ENCODE assay signal across 2 cellular contexts in the genomic region with DNA sequence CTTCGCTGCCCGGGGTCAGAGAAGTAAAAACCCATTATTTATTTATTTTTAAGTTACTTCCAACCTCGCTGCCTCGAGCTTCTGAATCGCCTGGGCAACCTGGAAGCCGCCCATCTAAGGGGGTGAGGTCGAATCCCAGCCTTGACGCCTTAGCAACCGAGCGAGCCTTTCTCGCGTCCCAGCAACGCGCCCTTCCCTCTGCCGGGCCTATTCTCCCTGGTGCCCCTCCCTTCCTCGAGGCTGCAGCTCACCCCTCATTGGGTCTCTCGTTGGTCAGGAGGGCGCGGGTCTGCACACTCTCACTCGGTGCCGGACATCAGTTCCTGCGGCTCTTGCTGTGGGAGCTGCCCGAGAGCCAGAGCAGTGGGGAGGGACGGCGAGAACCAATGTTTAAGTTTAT.
TF ChIP-seq lines count a peak whose summit lies in the region.

Gene CCDC81 (plus strand): TSS at position 302 of the 400 bp plus-strand sequence. CDS start 277 bp downstream, outside the sequence.

TF ChIP-seq in IMR-90, 13 proteins besides CTCF, POLR2A, EP300 and RAD21:
- no peak for TF ChIP-seq BHLHE40 (IDR thresholded peaks at IDR 0.05; ENCODE audit: low read depth, low read length)
- TF ChIP-seq RFX5 (IDR thresholded peaks at IDR 0.05; ENCODE audit: low read depth, low read length): no peak
- no peak for TF ChIP-seq SMC3 (IDR thresholded peaks at IDR 0.05; ENCODE audit: low read depth, low read length)
- TF ChIP-seq, protein P1, sequence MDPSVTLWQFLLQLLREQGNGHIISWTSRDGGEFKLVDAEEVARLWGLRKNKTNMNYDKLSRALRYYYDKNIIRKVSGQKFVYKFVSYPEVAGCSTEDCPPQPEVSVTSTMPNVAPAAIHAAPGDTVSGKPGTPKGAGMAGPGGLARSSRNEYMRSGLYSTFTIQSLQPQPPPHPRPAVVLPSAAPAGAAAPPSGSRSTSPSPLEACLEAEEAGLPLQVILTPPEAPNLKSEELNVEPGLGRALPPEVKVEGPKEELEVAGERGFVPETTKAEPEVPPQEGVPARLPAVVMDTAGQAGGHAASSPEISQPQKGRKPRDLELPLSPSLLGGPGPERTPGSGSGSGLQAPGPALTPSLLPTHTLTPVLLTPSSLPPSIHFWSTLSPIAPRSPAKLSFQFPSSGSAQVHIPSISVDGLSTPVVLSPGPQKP (IDR thresholded peaks at IDR 0.05; ENCODE audit: borderline replicate concordance, low read depth, low read length): no peak
- no peak for TF ChIP-seq CEBPB (IDR thresholded peaks at IDR 0.05; ENCODE audit: low read depth, low read length)
- no peak for TF ChIP-seq USF2 (IDR thresholded peaks at IDR 0.05; ENCODE audit: low read depth, low read length)
- no peak for TF ChIP-seq NFE2L2 (IDR thresholded peaks at IDR 0.05; ENCODE audit: low read depth, low read length)
- TF ChIP-seq CHD1 (IDR thresholded peaks at IDR 0.05; ENCODE audit: low read depth, low read length): no peak
- TF ChIP-seq FOS (IDR thresholded peaks at IDR 0.05; ENCODE audit: low read depth, low read length): no peak
- no peak for TF ChIP-seq MAZ (IDR thresholded peaks at IDR 0.05; ENCODE audit: borderline replicate concordance, low read depth, low read length)
- no peak for TF ChIP-seq MAFK (IDR thresholded peaks at IDR 0.05; ENCODE audit: low read depth, low read length)
- TF ChIP-seq RCOR1 (IDR thresholded peaks at IDR 0.05; ENCODE audit: insufficient replicate concordance, low read length): no peak
- TF ChIP-seq MXI1 (IDR thresholded peaks at IDR 0.05; ENCODE audit: borderline replicate concordance, low read depth, low read length): no peak

TF ChIP-seq in endothelial cell of umbilical vein, 7 proteins besides CTCF, POLR2A, EP300 and RAD21:
- TF ChIP-seq MYC (IDR thresholded peaks at IDR 0.05; ENCODE audit: low read depth, low read length): no peak
- no peak for TF ChIP-seq GATA2 (IDR thresholded peaks at IDR 0.05; ENCODE audit: insufficient read depth, insufficient read length, low read depth, low read length)
- no peak for TF ChIP-seq POLR2AphosphoS5 (IDR thresholded peaks at IDR 0.05; ENCODE audit: insufficient read depth, low read depth, low read length)
- TF ChIP-seq, protein P2, sequence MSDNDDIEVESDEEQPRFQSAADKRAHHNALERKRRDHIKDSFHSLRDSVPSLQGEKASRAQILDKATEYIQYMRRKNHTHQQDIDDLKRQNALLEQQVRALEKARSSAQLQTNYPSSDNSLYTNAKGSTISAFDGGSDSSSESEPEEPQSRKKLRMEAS (IDR thresholded peaks at IDR 0.05; ENCODE audit: insufficient read depth, insufficient read length): no peak
- TF ChIP-seq EZH2 (IDR thresholded peaks at IDR 0.05; ENCODE audit: borderline replicate concordance, low read depth, low read length, severe bottlenecking): no peak
- no peak for TF ChIP-seq JUN (IDR thresholded peaks at IDR 0.05; ENCODE audit: borderline replicate concordance, insufficient read depth, insufficient read length, low read depth)
- TF ChIP-seq FOS (IDR thresholded peaks at IDR 0.05; ENCODE audit: borderline replicate concordance, insufficient read depth, low read length): no peak
